15 cellular contexts compared by ENCODE assay signal in genomic region chr1:91091812-91092211, GRCh38.
DNase-seq lines count a peak whose midpoint lies in the region; ATAC-seq, FAIRE-seq and TF ChIP-seq lines count a peak whose summit lies in the region.
"Had no signal": no experiment of that assay in that cellular context is flagged by ENCODE, and none has a peak within 500 bp of the region (broad histone marks: within the 10 kb centered on the region; RNA-seq: fewer than 3 reads in every experiment).

No MANE protein-coding gene starts in this region.

- H3K36me3 Mint-ChIP-seq in MCF 10A (ENCODE audit: insufficient read depth, unreplicated experiment), result no peaks in the 10 kb centered on the region
- H3K36me3 Mint-ChIP-seq in activated T-cell treated with anti-CD3 and anti-CD28 coated beads, Interleukin-2, amount 50 U/mL, for 72 hours (ENCODE audit: insufficient read depth in 2 of 2), result no peaks in the 10 kb centered on the region

- dilution Hi-C loops in mammary epithelial cell (cut with HindIII; ENCODE audit: low sequenced_read_pairs), result no loop called here
- dilution Hi-C loops in endothelial cell of umbilical vein (cut with MboI; ENCODE audit: extremely low pct_ligation_motif_present, low sequenced_read_pairs), result no loop called here

- no peak for TF ChIP-seq CTCF in MCF 10A (IDR thresholded peaks at IDR 0.05; ENCODE audit: unreplicated experiment)
- no peak for TF ChIP-seq CTCF in mammary epithelial cell (conservative IDR thresholded peaks at IDR 0.05 in 1 of 2, IDR thresholded peaks at IDR 0.05 in 1 of 2; ENCODE audit: extremely low read depth in 1 of 2, insufficient read depth in 1 of 2, low read depth in 1 of 2, low read length in 2 of 2)
- TF ChIP-seq CTCF in endothelial cell of umbilical vein (IDR thresholded peaks at IDR 0.05; ENCODE audit: extremely low read depth in 1 of 2, insufficient read depth in 1 of 2, low read depth in 1 of 2, low read length in 2 of 2), result no peak

- FAIRE-seq in endothelial cell of umbilical vein (lab: Jason Lieb, UNC) (no peak), urothelium cell line (lab: Jason Lieb, UNC) (peak; percentile 17)
- FAIRE-seq: A204.1, colon, HTR-8/SVneo had no signal

- H3K4me3 ChIP-seq in mammary epithelial cell (replicated peaks in 1 of 3; ENCODE audit: insufficient read depth in 1 of 3, low read depth in 2 of 3, low read length in 3 of 3), result no peak overlapping the region
- no peak overlapping the region for H3K4me3 ChIP-seq in endothelial cell of umbilical vein (replicated peaks in 1 of 3; ENCODE audit: insufficient read depth in 1 of 3, low read depth in 1 of 3, low read length in 3 of 3)
- H3K4me3 ChIP-seq: lung, SK-N-MC had no signal

- no peaks in the 10 kb centered on the region for H3K9me1 ChIP-seq in endothelial cell of umbilical vein (replicated peaks; ENCODE audit: control insufficient read depth, extremely low read depth, insufficient read depth, low read length)

- H3K9me3 ChIP-seq in mammary epithelial cell (replicated peaks; ENCODE audit: insufficient read depth, low read length) (no peaks in the 10 kb centered on the region), endothelial cell of umbilical vein (replicated peaks; ENCODE audit: control insufficient read depth, insufficient read depth, low read length) (no peaks in the 10 kb centered on the region)

- TF ChIP-seq POLR2A in endothelial cell of umbilical vein (IDR thresholded peaks at IDR 0.05; ENCODE audit: low read depth, low read length), result no peak

- H3K27me3 ChIP-seq in mammary epithelial cell (ENCODE audit: insufficient read depth, low read length) (no peaks in the 10 kb centered on the region), endothelial cell of umbilical vein (ENCODE audit: control insufficient read depth in 2 of 2, insufficient read depth in 2 of 2, low read length in 2 of 2) (no peaks in the 10 kb centered on the region)

- H3K4me2 ChIP-seq in mammary epithelial cell (ENCODE audit: insufficient read depth, low read depth, low read length) (no peak overlapping the region), endothelial cell of umbilical vein (ENCODE audit: insufficient read depth, low read length) (no peak overlapping the region)

- H4K20me1 ChIP-seq in mammary epithelial cell (ENCODE audit: insufficient read depth, low read length), result no peaks in the 10 kb centered on the region
- H4K20me1 ChIP-seq in endothelial cell of umbilical vein (replicated peaks; ENCODE audit: control insufficient read depth, extremely low read depth, insufficient read depth, low read length), result no peaks in the 10 kb centered on the region

- 35% methylated on average over 7 of the region's 7 CpGs for WGBS in mammary epithelial cell (ENCODE audit: low coverage, missing lambda C conversion rate)

- H3K9ac ChIP-seq in mammary epithelial cell (ENCODE audit: insufficient read depth, low read length), result no peak overlapping the region
- H3K9ac ChIP-seq in endothelial cell of umbilical vein (replicated peaks; ENCODE audit: extremely low read depth, insufficient read depth, low read length), result no peak overlapping the region

- H3K27ac Mint-ChIP-seq in MCF 10A (ENCODE audit: low read depth, unreplicated experiment), result no peak overlapping the region
- no peak overlapping the region for H3K27ac Mint-ChIP-seq in activated T-cell treated with anti-CD3 and anti-CD28 coated beads, Interleukin-2, amount 50 U/mL, for 72 hours
- H3K27ac Mint-ChIP-seq: activated B cell treated with CpG ODN at 0.5 μM for 24 hours had no signal

- no peak for ATAC-seq in activated T-cell treated with anti-CD3 and anti-CD28 coated beads, Interleukin-2, amount 50 U/mL, for 72 hours (replicated peaks in 1 of 2)

- DNase-seq in MCF 10A (ENCODE audit: unreplicated experiment) (peak; percentile 44), mammary epithelial cell (no peak), NCI-H345 treated with DMSO at 0.1 percent for 48 hours (lab: John Stamatoyannopoulos, UW; ENCODE audit: unreplicated experiment) (peak; percentile 11), endothelial cell of umbilical vein (ENCODE audit: low read depth, low spot score) (peak; percentile 22), urothelium cell line (ENCODE audit: low spot score) (peak; percentile 37), SKM-1 (lab: John Stamatoyannopoulos, UW; ENCODE audit: unreplicated experiment) (no peak)
- DNase-seq in activated T-cell treated with anti-CD3 and anti-CD28 coated beads, Interleukin-2, amount 50 U/mL, for 72 hours, result no peak
- no peak for DNase-seq in activated T-cell treated with anti-CD3 and anti-CD28 coated beads, Interleukin-2, amount 50 U/mL, for 48 hours
- DNase-seq: activated B cell treated with CpG ODN at 0.5 μM for 24 hours, nucleus accumbens had no signal

- H2AFZ ChIP-seq in mammary epithelial cell (ENCODE audit: low read depth, low read length) (no peak overlapping the region), endothelial cell of umbilical vein (ENCODE audit: low read depth, low read length) (no peak overlapping the region)

- in situ Hi-C loops in mammary epithelial cell (cut with MboI; ENCODE audit: low sequenced_read_pairs in 2 of 2), result no loop called here

- H3K9me3 Mint-ChIP-seq in MCF 10A (ENCODE audit: unreplicated experiment), result peaks cover 8% of the 10 kb centered on the region
- no peaks in the 10 kb centered on the region for H3K9me3 Mint-ChIP-seq in activated T-cell treated with anti-CD3 and anti-CD28 coated beads, Interleukin-2, amount 50 U/mL, for 72 hours

- CTCF ChIA-PET in MCF 10A (lab: Yijun Ruan, JAX) (interaction anchor here (0.6 to 0.7 kb wide), 3 partner anchors 117 to 191 kb away, joined by 3 to 4 read pairs (median 3); no protein-coding TSS in a partner anchor), mammary epithelial cell (lab: Charles Lee; ENCODE audit: low non-redundant PET) (no interaction called here), endothelial cell of umbilical vein (lab: Charles Lee) (no interaction called here)

- POLR2A ChIA-PET in MCF 10A (lab: Yijun Ruan, JAX) (interaction anchor here (0.9 to 1.3 kb wide), 2 partner anchors 21 to 29 kb away, joined by 3 read pairs; no protein-coding TSS in a partner anchor), endothelial cell of umbilical vein (lab: Charles Lee) (no interaction called here)

- intact Hi-C loops in MCF 10A (cut with micrococcal nuclease) (no loop called here), mammary epithelial cell (cut with micrococcal nuclease) (no loop called here), endothelial cell of umbilical vein (cut with micrococcal nuclease) (no loop called here)

- no peak overlapping the region for H3K4me3 Mint-ChIP-seq in MCF 10A (ENCODE audit: unreplicated experiment)
- H3K4me3 Mint-ChIP-seq in activated T-cell treated with anti-CD3 and anti-CD28 coated beads, Interleukin-2, amount 50 U/mL, for 72 hours, result no peak overlapping the region
- H3K4me3 Mint-ChIP-seq: activated B cell treated with CpG ODN at 0.5 μM for 24 hours had no signal

- H3K27ac ChIP-seq in mammary epithelial cell (ENCODE audit: insufficient read depth, low read depth, low read length), result no peak overlapping the region
- no peak overlapping the region for H3K27ac ChIP-seq in endothelial cell of umbilical vein (ENCODE audit: insufficient read depth, low read depth, low read length)
- H3K27ac ChIP-seq: SK-N-MC had no signal

- peaks cover 6% of the 10 kb centered on the region for H3K4me1 Mint-ChIP-seq in MCF 10A (ENCODE audit: insufficient read depth, unreplicated experiment)
- no peaks in the 10 kb centered on the region for H3K4me1 Mint-ChIP-seq in activated T-cell treated with anti-CD3 and anti-CD28 coated beads, Interleukin-2, amount 50 U/mL, for 72 hours (ENCODE audit: low read depth)
- H3K4me1 Mint-ChIP-seq: activated B cell treated with CpG ODN at 0.5 μM for 24 hours had no signal

- H3K27me3 Mint-ChIP-seq in MCF 10A (ENCODE audit: insufficient read depth, unreplicated experiment), result peaks cover 11% of the 10 kb centered on the region
- H3K27me3 Mint-ChIP-seq in activated T-cell treated with anti-CD3 and anti-CD28 coated beads, Interleukin-2, amount 50 U/mL, for 72 hours (ENCODE audit: low read depth), result peaks cover 7% of the 10 kb centered on the region

- no peaks in the 10 kb centered on the region for H3K79me2 ChIP-seq in mammary epithelial cell (ENCODE audit: insufficient read depth, low read length)
- H3K79me2 ChIP-seq in endothelial cell of umbilical vein (ENCODE audit: control insufficient read depth, insufficient read depth, low read length), result no peaks in the 10 kb centered on the region

- H3K4me1 ChIP-seq in mammary epithelial cell (ENCODE audit: insufficient read depth, low read length) (no peaks in the 10 kb centered on the region), endothelial cell of umbilical vein (ENCODE audit: control insufficient read depth, extremely low read depth, insufficient read depth, low read length) (no peaks in the 10 kb centered on the region)

- BruUV-seq in MCF 10A (replicated peaks; lab: Mats Ljungman, UMichigan), result no TSS peak
- BruUV-seq in mammary epithelial cell (replicated peaks; lab: Mats Ljungman, UMichigan), result no TSS peak
- BruUV-seq in endothelial cell of umbilical vein (replicated peaks; lab: Mats Ljungman, UMichigan), result no TSS peak

- H3K36me3 ChIP-seq in mammary epithelial cell (ENCODE audit: insufficient read depth, low read length) (no peaks in the 10 kb centered on the region), endothelial cell of umbilical vein (ENCODE audit: control insufficient read depth in 2 of 2, extremely low read depth in 1 of 2, insufficient read depth in 2 of 2, low read length in 2 of 2) (no peaks in the 10 kb centered on the region)

TF ChIP-seq in endothelial cell of umbilical vein, 7 proteins besides CTCF, POLR2A, EP300 and RAD21:
- TF ChIP-seq, protein P1, sequence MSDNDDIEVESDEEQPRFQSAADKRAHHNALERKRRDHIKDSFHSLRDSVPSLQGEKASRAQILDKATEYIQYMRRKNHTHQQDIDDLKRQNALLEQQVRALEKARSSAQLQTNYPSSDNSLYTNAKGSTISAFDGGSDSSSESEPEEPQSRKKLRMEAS (IDR thresholded peaks at IDR 0.05; ENCODE audit: insufficient read depth, insufficient read length), result no peak
- TF ChIP-seq FOS (IDR thresholded peaks at IDR 0.05; ENCODE audit: borderline replicate concordance, insufficient read depth, low read length) (no peak), JUN (IDR thresholded peaks at IDR 0.05; ENCODE audit: borderline replicate concordance, insufficient read depth, insufficient read length, low read depth) (no peak), EZH2 (IDR thresholded peaks at IDR 0.05; ENCODE audit: borderline replicate concordance, low read depth, low read length, severe bottlenecking) (no peak), POLR2AphosphoS5 (IDR thresholded peaks at IDR 0.05; ENCODE audit: insufficient read depth, low read depth, low read length) (no peak), GATA2 (IDR thresholded peaks at IDR 0.05; ENCODE audit: insufficient read depth, insufficient read length, low read depth, low read length) (no peak), MYC (IDR thresholded peaks at IDR 0.05; ENCODE audit: low read depth, low read length) (no peak)

Comparison
In these comparisons a context has a peak if more than half of its experiments do, and no peak if none do; other contexts are left out.
1. DNase-seq: peak in MCF 10A (single experiment), NCI-H345 treated with DMSO at 0.1 percent for 48 hours (single experiment), endothelial cell of umbilical vein (single experiment) and urothelium cell line (single experiment); none in mammary epithelial cell (single experiment), activated T-cell treated with anti-CD3 and anti-CD28 coated beads, Interleukin-2, amount 50 U/mL, for 72 hours (0 of 2), activated T-cell treated with anti-CD3 and anti-CD28 coated beads, Interleukin-2, amount 50 U/mL, for 48 hours (0 of 2) and SKM-1 (single experiment).